ENCODE assay signal across 24 cellular contexts in genomic region chr12:121226399-121226798, GRCh38. TPM values are rescaled to one million over a fixed set of nuclear protein-coding genes. Genes with fewer than 3 reads are reported as not detected.
DNase-seq lines count a peak whose midpoint lies in the region; ATAC-seq and TF ChIP-seq lines count a peak whose summit lies in the region.
"Had no signal": no experiment of that assay in that cellular context is flagged by ENCODE, and none has a peak within 500 bp of the region (broad histone marks: within the 10 kb centered on the region; RNA-seq: fewer than 3 reads in every experiment).

No MANE protein-coding gene starts in this region.

- no peak overlapping the region for H3K4me3 Mint-ChIP-seq in T-helper 1 cell treated with Interleukin-12 subunit alpha and Interleukin-12 subunit beta and Interleukin-4 antibody, amounts not matched to agents 30 μg/mL and 1 μg/mL, for 36 hours
- H3K4me3 Mint-ChIP-seq in CD4-positive, alpha-beta memory T cell: peak overlapping the region in 5 of 8 donors; percentile 5 to 46 (median 17)
- H3K4me3 Mint-ChIP-seq in T-helper 17 cell: no peak overlapping the region
- H3K4me3 Mint-ChIP-seq: central memory CD8-positive, alpha-beta T cell had no signal

- no peak overlapping the region for H3K4me3 ChIP-seq in CD4-positive, alpha-beta memory T cell (ENCODE audit: low read length in 2 of 2)
- H3K4me3 ChIP-seq in mucosa of rectum (ENCODE audit: low read length in 2 of 2) (no peak overlapping the region), psoas muscle (no peak overlapping the region)
- H3K4me3 ChIP-seq: ascending aorta, prostate gland, SK-N-MC had no signal

- no peak for ATAC-seq in T-helper 17 cell
- no peak for ATAC-seq in psoas muscle

- CTCF ChIA-PET in CD4-positive, alpha-beta memory T cell (lab: Charles Lee; ENCODE audit: partially characterized antibody): interaction anchor here (1.3 to 1.6 kb wide), 3 partner anchors 18 to 568 kb away, joined by 3 to 4 read pairs (median 3); no protein-coding TSS in a partner anchor
- CTCF ChIA-PET in HEK293T (lab: Yijun Ruan, JAX): no interaction called here

- H3K27ac Mint-ChIP-seq in T-helper 1 cell treated with Interleukin-12 subunit alpha and Interleukin-12 subunit beta and Interleukin-4 antibody, amounts not matched to agents 30 μg/mL and 1 μg/mL, for 36 hours: peak overlapping the region; percentile 41
- H3K27ac Mint-ChIP-seq in CD4-positive, alpha-beta memory T cell: peak overlapping the region; percentile 57 to 88 (median 81)
- peak overlapping the region; percentile 88 for H3K27ac Mint-ChIP-seq in T-helper 17 cell

- no peak for TF ChIP-seq CTCF in psoas muscle (IDR thresholded peaks at IDR 0.05)

- no peaks in the 10 kb centered on the region for H3K27me3 Mint-ChIP-seq in T-helper 1 cell treated with Interleukin-12 subunit alpha and Interleukin-12 subunit beta and Interleukin-4 antibody, amounts not matched to agents 30 μg/mL and 1 μg/mL, for 36 hours (ENCODE audit: low read depth)
- no peaks in the 10 kb centered on the region for H3K27me3 Mint-ChIP-seq in CD4-positive, alpha-beta memory T cell
- H3K27me3 Mint-ChIP-seq in T-helper 17 cell: no peaks in the 10 kb centered on the region
- H3K27me3 Mint-ChIP-seq: central memory CD8-positive, alpha-beta T cell had no signal

- 89 to 92% (median 90%) methylated on average over 8 of the region's 8 CpGs for WGBS in psoas muscle, 3 donors

- no peaks in the 10 kb centered on the region for H3K9me3 ChIP-seq in CD4-positive, alpha-beta memory T cell (ENCODE audit: control insufficient read depth in 1 of 2, low read length in 2 of 2)
- H3K9me3 ChIP-seq in T-helper 17 cell (ENCODE audit: control insufficient read depth, low read length, poor library complexity, severe bottlenecking): no peaks in the 10 kb centered on the region
- no peaks in the 10 kb centered on the region for H3K9me3 ChIP-seq in mucosa of rectum (ENCODE audit: control insufficient read depth in 2 of 2, low read length in 2 of 2)
- H3K9me3 ChIP-seq in psoas muscle: no peaks in the 10 kb centered on the region
- H3K9me3 ChIP-seq: ascending aorta, prostate gland had no signal

- intact Hi-C loops in CD4-positive, alpha-beta memory T cell (cut with micrococcal nuclease): no loop called here
- intact Hi-C loops in psoas muscle (cut with DNase I): no loop called here

- no peaks in the 10 kb centered on the region for H3K27me3 ChIP-seq in CD4-positive, alpha-beta memory T cell (ENCODE audit: insufficient read depth, low read length)
- H3K27me3 ChIP-seq in mucosa of rectum (ENCODE audit: control insufficient read depth in 2 of 2, insufficient read depth in 2 of 2, low read length in 2 of 2) (no peaks in the 10 kb centered on the region), psoas muscle (ENCODE audit: insufficient read depth in 3 of 3, low read length in 2 of 3) (no peaks in the 10 kb centered on the region)
- H3K27me3 ChIP-seq: ascending aorta had no signal

- H3K4me1 Mint-ChIP-seq in T-helper 1 cell treated with Interleukin-12 subunit alpha and Interleukin-12 subunit beta and Interleukin-4 antibody, amounts not matched to agents 30 μg/mL and 1 μg/mL, for 36 hours (ENCODE audit: low read depth): peaks cover 43% of the 10 kb centered on the region
- H3K4me1 Mint-ChIP-seq in CD4-positive, alpha-beta memory T cell: peaks cover 34 to 67% (median 51%) of the 10 kb centered on the region in 4 donors
- peaks cover 33% of the 10 kb centered on the region for H3K4me1 Mint-ChIP-seq in T-helper 17 cell

- peak overlapping the region in 1 of 2 donors; percentile 2 for H3K9ac ChIP-seq in mucosa of rectum (ENCODE audit: low read depth in 1 of 2, low read length in 2 of 2)

- H3K36me3 ChIP-seq in CD4-positive, alpha-beta memory T cell (ENCODE audit: insufficient read depth, low read length): peaks cover 10% of the 10 kb centered on the region
- H3K36me3 ChIP-seq in mucosa of rectum (ENCODE audit: control insufficient read depth in 2 of 2, insufficient read depth in 2 of 2, low read length in 2 of 2) (peaks cover 27 to 40% of the 10 kb centered on the region in 2 donors), psoas muscle (ENCODE audit: insufficient read depth in 1 of 2, low read depth in 1 of 2) (no peaks in the 10 kb centered on the region)
- H3K36me3 ChIP-seq: prostate gland had no signal

- H3K9me3 Mint-ChIP-seq in T-helper 1 cell treated with Interleukin-12 subunit alpha and Interleukin-12 subunit beta and Interleukin-4 antibody, amounts not matched to agents 30 μg/mL and 1 μg/mL, for 36 hours: no peaks in the 10 kb centered on the region
- H3K9me3 Mint-ChIP-seq in CD4-positive, alpha-beta memory T cell: no peaks in the 10 kb centered on the region
- H3K9me3 Mint-ChIP-seq: central memory CD8-positive, alpha-beta T cell had no signal

- POLR2A ChIA-PET in CD4-positive, alpha-beta memory T cell (lab: Charles Lee; ENCODE audit: partially characterized antibody): no interaction called here
- POLR2A ChIA-PET in HEK293T (lab: Yijun Ruan, JAX): no interaction called here

- H3K36me3 Mint-ChIP-seq in T-helper 1 cell treated with Interleukin-12 subunit alpha and Interleukin-12 subunit beta and Interleukin-4 antibody, amounts not matched to agents 30 μg/mL and 1 μg/mL, for 36 hours (ENCODE audit: low read depth): peaks cover 56% of the 10 kb centered on the region
- H3K36me3 Mint-ChIP-seq in CD4-positive, alpha-beta memory T cell: peaks cover 17 to 42% of the 10 kb centered on the region in 2 donors
- H3K36me3 Mint-ChIP-seq in T-helper 17 cell (ENCODE audit: low read depth): peaks cover 4% of the 10 kb centered on the region

- DNase-seq in T-helper 1 cell (no peak), T-helper 17 cell (no peak), middle frontal gyrus (ENCODE audit: extremely low spot score, low spot score) (no peak), HEK293T (ENCODE audit: extremely low spot score) (no peak), psoas muscle (no peak)
- no peak for DNase-seq in CD4-positive, alpha-beta memory T cell
- DNase-seq: 8988T; activated CD4-positive, alpha-beta T cell treated with anti-CD3 and anti-CD28 coated beads, Interleukin-2, amount 50 U/mL, for 4 hours; activated naive CD4-positive, alpha-beta T cell; Calu3; dermis blood vessel endothelial cell; DND-41; islet precursor cell; Karpas-422; MV-4-11; NCI-H1694; NCI-H69; T-helper 9 cell had no signal

- no peak overlapping the region for H3K27ac ChIP-seq in CD4-positive, alpha-beta memory T cell (ENCODE audit: low read depth, low read length)
- H3K27ac ChIP-seq in mucosa of rectum (ENCODE audit: low read depth in 2 of 2, low read length in 2 of 2) (peak overlapping the region; percentile 91 to 92), psoas muscle (no peak overlapping the region)
- H3K27ac ChIP-seq: ascending aorta, SK-N-MC had no signal

- peaks cover 65% of the 10 kb centered on the region for H3K4me1 ChIP-seq in CD4-positive, alpha-beta memory T cell (ENCODE audit: insufficient read depth, low read length)
- H3K4me1 ChIP-seq in mucosa of rectum (ENCODE audit: control insufficient read depth in 2 of 2, insufficient read depth in 2 of 2, low read length in 2 of 2): peaks cover 28 to 33% of the 10 kb centered on the region in 2 donors
- H3K4me1 ChIP-seq in psoas muscle: no peaks in the 10 kb centered on the region
- H3K4me1 ChIP-seq: ascending aorta had no signal

TF ChIP-seq in HEK293T, 16 proteins besides CTCF, POLR2A, EP300 and RAD21:
- no peak for TF ChIP-seq LEF1 (IDR thresholded peaks at IDR 0.05; ENCODE audit: borderline replicate concordance)
- TF ChIP-seq CTBP1 (IDR thresholded peaks at IDR 0.05; ENCODE audit: borderline replicate concordance): no peak
- TF ChIP-seq BHLHE40 (IDR thresholded peaks at IDR 0.05; ENCODE audit: borderline replicate concordance): no peak
TF ChIP-seq in HEK293T: peak in this region for 0.

RNA-seq across cellular contexts. Expression of gene P2RX4, which starts 16.5 kb away (rescaled TPM):
- 10 to 100 TPM; 48.3 to 57.1 TPM for total RNA-seq in CD4-positive, alpha-beta memory T cell
- 10 to 100 TPM; 35.4 to 66.0 TPM for polyA plus RNA-seq in CD4-positive, alpha-beta memory T cell
- total RNA-seq in T-helper 17 cell (10 to 100 TPM; 42.8 to 53.5 TPM), psoas muscle (1 to 10 TPM; 1.5 to 3.4 (median 2.5) TPM)
- polyA plus RNA-seq in psoas muscle: 1 to 10 TPM; 1.1 to 2.0 (median 1.6) TPM

Comparison
In these comparisons a context has a peak if more than half of its experiments do, and no peak if none do; other contexts are left out.
1. H3K4me3 Mint-ChIP-seq: peak in CD4-positive, alpha-beta memory T cell (5 of 8); none in T-helper 1 cell treated with Interleukin-12 subunit alpha and Interleukin-12 subunit beta and Interleukin-4 antibody, amounts not matched to agents 30 μg/mL and 1 μg/mL, for 36 hours (single experiment) and T-helper 17 cell (single experiment).
2. H3K27ac ChIP-seq: peak in mucosa of rectum (2 of 2); none in CD4-positive, alpha-beta memory T cell (single experiment) and psoas muscle (single experiment).
3. RNA of gene P2RX4, which starts 16.5 kb away (total RNA-seq): 48.3 to 57.1 TPM in CD4-positive, alpha-beta memory T cell and 42.8 to 53.5 TPM in T-helper 17 cell; 1.5 to 3.4 TPM in psoas muscle; every median in the first group is over 4 times any median in the second.
4. Peak in every context shown above with its lines, with median percentiles within 50 percentile points of each other: H3K27ac Mint-ChIP-seq.